In the genomic region with DNA sequence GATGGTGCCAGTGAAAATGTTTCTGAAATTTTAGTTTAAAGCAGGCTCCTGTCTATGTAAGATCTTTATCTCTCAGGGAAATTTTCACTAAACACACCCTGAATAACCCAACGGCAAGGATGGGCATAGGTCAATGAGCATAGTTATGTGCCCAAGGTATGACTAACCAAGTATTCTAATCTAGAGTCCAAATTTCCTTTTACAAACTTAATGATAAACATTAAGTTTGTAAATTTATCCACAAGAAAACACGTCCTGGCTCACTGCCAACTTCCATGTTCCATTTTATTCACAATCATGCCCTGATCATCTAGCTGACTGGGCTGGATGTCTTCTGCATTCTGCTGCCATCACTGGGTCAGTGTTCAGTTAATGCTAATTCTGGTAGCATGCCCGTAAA, we compare ENCODE assay signal across 14 cellular contexts.
A peak's percentile ranks its signal among the peaks of the same experiment; 100 is the strongest.
DNase-seq lines count a peak whose midpoint lies in the region; ATAC-seq, FAIRE-seq and TF ChIP-seq lines count a peak whose summit lies in the region.
"Had no signal": no experiment of that assay in that cellular context is flagged by ENCODE, and none has a peak within 500 bp of the region (broad histone marks: within the 10 kb centered on the region; RNA-seq: fewer than 3 reads in every experiment).

No MANE protein-coding gene starts in this region.

- POLR2A ChIA-PET in A549 (lab: Yijun Ruan, JAX): no interaction called here
- POLR2A ChIA-PET in activated CD4-positive, alpha-beta T cell treated with anti-CD3 and anti-CD28 coated beads for 36 hours (lab: Charles Lee): no interaction called here

- H3K4me1 ChIP-seq in A549 (peaks cover 14% of the 10 kb centered on the region), body of pancreas (peaks cover 44% of the 10 kb centered on the region), pancreas (peaks cover 22 to 51% (median 36%) of the 10 kb centered on the region in 3 donors)

- WGBS in A549 (ENCODE audit: missing lambda C conversion rate): 75% methylated on average over 3 of the region's 3 CpGs
- 47 to 53% methylated on average over 3 of the region's 3 CpGs for WGBS in body of pancreas, 2 donors
- WGBS in pancreas, 2 donors: 53 to 60% methylated on average over 3 of the region's 3 CpGs

- H3K27ac Mint-ChIP-seq in activated CD4-positive, alpha-beta T cell treated with anti-CD3 and anti-CD28 coated beads for 36 hours: no peak overlapping the region

- H3K27me3 ChIP-seq in body of pancreas: no peaks in the 10 kb centered on the region
- no peaks in the 10 kb centered on the region for H3K27me3 ChIP-seq in pancreas

- TF ChIP-seq POLR2A in A549 (IDR thresholded peaks at IDR 0.05; ENCODE audit: low read length): no peak
- TF ChIP-seq POLR2A in body of pancreas (IDR thresholded peaks at IDR 0.05): no peak

- no peaks in the 10 kb centered on the region for H3K9me3 Mint-ChIP-seq in activated CD4-positive, alpha-beta T cell treated with anti-CD3 and anti-CD28 coated beads for 36 hours (ENCODE audit: low read depth)
- H3K9me3 Mint-ChIP-seq: H9 had no signal

- intact Hi-C loops in body of pancreas (cut with DNase I): no loop called here
- intact Hi-C loops in pancreas (cut with DNase I): no loop called here
- intact Hi-C loops in activated CD4-positive, alpha-beta T cell treated with anti-CD3 and anti-CD28 coated beads for 36 hours (cut with DNase I, micrococcal nuclease): no loop called here
- intact Hi-C loops in posterior vena cava (cut with DNase I): no loop called here

- TF ChIP-seq CTCF in A549 (IDR thresholded peaks at IDR 0.05) (no peak), body of pancreas (IDR thresholded peaks at IDR 0.05) (no peak), pancreas (IDR thresholded peaks at IDR 0.05) (no peak)

- DNase-seq in A549 (ENCODE audit: low read depth in 1 of 2, low spot score in 1 of 2): no peak
- DNase-seq in body of pancreas: peak in 3 of 4 donors; percentile 9 to 36 (median 15)
- peak in 4 of 6 donors; percentile 14 to 41 (median 22) for DNase-seq in pancreas
- no peak for DNase-seq in activated CD4-positive, alpha-beta T cell treated with anti-CD3 and anti-CD28 coated beads for 36 hours
- DNase-seq in posterior vena cava (ENCODE audit: low spot score): no peak
- DNase-seq: KG1, MM.1S, NCI-H1105, NCI-H1694 treated with DMSO at 0.1 percent for 48 hours, NCI-H446 treated with DMSO at 0.1 percent for 48 hours had no signal

- no peaks in the 10 kb centered on the region for H3K9me3 ChIP-seq in A549
- no peaks in the 10 kb centered on the region for H3K9me3 ChIP-seq in body of pancreas
- H3K9me3 ChIP-seq in pancreas: no peaks in the 10 kb centered on the region

- no peaks in the 10 kb centered on the region for H3K36me3 ChIP-seq in body of pancreas (replicated peaks in 1 of 2; ENCODE audit: insufficient read depth in 1 of 2, low read depth in 2 of 2)
- H3K36me3 ChIP-seq in pancreas: no peaks in the 10 kb centered on the region

- TF ChIP-seq EP300 in A549 (IDR thresholded peaks at IDR 0.05): no peak
- no peak for TF ChIP-seq EP300 in Ishikawa (IDR thresholded peaks at IDR 0.05; ENCODE audit: borderline replicate concordance)

- H3K4me3 Mint-ChIP-seq in activated CD4-positive, alpha-beta T cell treated with anti-CD3 and anti-CD28 coated beads for 36 hours: no peak overlapping the region
- H3K4me3 Mint-ChIP-seq: H9 had no signal

- no peaks in the 10 kb centered on the region for H3K27me3 Mint-ChIP-seq in activated CD4-positive, alpha-beta T cell treated with anti-CD3 and anti-CD28 coated beads for 36 hours

- TF ChIP-seq RAD21 in A549 (conservative IDR thresholded peaks at IDR 0.05 in 1 of 2, IDR thresholded peaks at IDR 0.05 in 1 of 2) (no peak), Ishikawa (IDR thresholded peaks at IDR 0.05; ENCODE audit: low read depth) (no peak)

- peaks cover 14% of the 10 kb centered on the region for H3K36me3 Mint-ChIP-seq in activated CD4-positive, alpha-beta T cell treated with anti-CD3 and anti-CD28 coated beads for 36 hours (ENCODE audit: low read depth)

- no peak for ATAC-seq in A549
- ATAC-seq in body of pancreas: no peak
- peak in 3 of 4 donors; percentile 2 to 15 (median 13) for ATAC-seq in pancreas
- no peak for ATAC-seq in activated CD4-positive, alpha-beta T cell treated with anti-CD3 and anti-CD28 coated beads for 36 hours
- no peak for ATAC-seq in HG03439 (IDR thresholded peaks at IDR 0.05; ENCODE audit: unreplicated experiment)
- ATAC-seq in GM19452 (IDR thresholded peaks at IDR 0.05; ENCODE audit: unreplicated experiment): no peak

- CTCF ChIA-PET in A549 (lab: Yijun Ruan, JAX): no interaction called here
- CTCF ChIA-PET in activated CD4-positive, alpha-beta T cell treated with anti-CD3 and anti-CD28 coated beads for 36 hours (lab: Charles Lee): no interaction called here

- no peak overlapping the region for H3K27ac ChIP-seq in A549
- H3K27ac ChIP-seq in body of pancreas: peak overlapping the region; percentile 71 to 91 (median 83)
- H3K27ac ChIP-seq in pancreas: peak overlapping the region; percentile 61 to 85 (median 71)

- peaks cover 2% of the 10 kb centered on the region for H3K4me1 Mint-ChIP-seq in activated CD4-positive, alpha-beta T cell treated with anti-CD3 and anti-CD28 coated beads for 36 hours

- H3K4me3 ChIP-seq in A549 (no peak overlapping the region), body of pancreas (no peak overlapping the region), pancreas (no peak overlapping the region)

- peak overlapping the region; percentile 35; the same call in 2 of the 3 replicates for H3K4me2 ChIP-seq in A549

- FAIRE-seq in A549 (lab: Jason Lieb, UNC): no peak
- no peak for FAIRE-seq in pancreas (lab: Jason Lieb, UNC)

TF ChIP-seq in A549, 52 proteins besides CTCF, POLR2A, EP300 and RAD21:
- TF ChIP-seq CHD2 (IDR thresholded peaks at IDR 0.05; ENCODE audit: low read length, partially characterized antibody) (no peak), CEBPB (IDR thresholded peaks at IDR 0.05) (no peak), NFE2L2 (conservative IDR thresholded peaks at IDR 0.05; ENCODE audit: low read length) (no peak), CHD4 (IDR thresholded peaks at IDR 0.05; ENCODE audit: borderline replicate concordance) (no peak), KDM1A (IDR thresholded peaks at IDR 0.05; ENCODE audit: low read depth) (no peak), EHF (CRISPR knock-in tag; IDR thresholded peaks at IDR 0.05) (no peak), NPAS2 (CRISPR knock-in tag; IDR thresholded peaks at IDR 0.05; ENCODE audit: borderline replicate concordance) (no peak), RNF2 (IDR thresholded peaks at IDR 0.05; ENCODE audit: borderline replicate concordance, low read depth) (no peak), MAZ (IDR thresholded peaks at IDR 0.05; ENCODE audit: borderline replicate concordance, low read depth, low read length) (no peak), HDAC2 (IDR thresholded peaks at IDR 0.05) (no peak), POLR2AphosphoS2 (conservative IDR thresholded peaks at IDR 0.05; ENCODE audit: low read length) (no peak), CBX2 (IDR thresholded peaks at IDR 0.05; ENCODE audit: borderline replicate concordance, low read depth) (no peak), TP53 (CRISPR knock-in tag; IDR thresholded peaks at IDR 0.05) (no peak)
- TF ChIP-seq, protein P1, sequence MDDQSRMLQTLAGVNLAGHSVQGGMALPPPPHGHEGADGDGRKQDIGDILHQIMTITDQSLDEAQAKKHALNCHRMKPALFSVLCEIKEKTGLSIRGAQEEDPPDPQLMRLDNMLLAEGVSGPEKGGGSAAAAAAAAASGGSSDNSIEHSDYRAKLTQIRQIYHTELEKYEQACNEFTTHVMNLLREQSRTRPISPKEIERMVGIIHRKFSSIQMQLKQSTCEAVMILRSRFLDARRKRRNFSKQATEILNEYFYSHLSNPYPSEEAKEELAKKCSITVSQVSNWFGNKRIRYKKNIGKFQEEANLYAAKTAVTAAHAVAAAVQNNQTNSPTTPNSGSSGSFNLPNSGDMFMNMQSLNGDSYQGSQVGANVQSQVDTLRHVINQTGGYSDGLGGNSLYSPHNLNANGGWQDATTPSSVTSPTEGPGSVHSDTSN (IDR thresholded peaks at IDR 0.05): no peak

TF ChIP-seq in Ishikawa, 13 proteins besides CTCF, POLR2A, EP300 and RAD21:
- TF ChIP-seq MAX (IDR thresholded peaks at IDR 0.05): no peak
- TF ChIP-seq NFIC (IDR thresholded peaks at IDR 0.05): peak; percentile 57
- TF ChIP-seq FOXM1 (IDR thresholded peaks at IDR 0.05; ENCODE audit: borderline replicate concordance, low read depth): no peak
- no peak for TF ChIP-seq TEAD4 (IDR thresholded peaks at IDR 0.05)

Comparison
In these comparisons a context has a peak if more than half of its experiments do, and no peak if none do; other contexts are left out.
1. ATAC-seq: peak in pancreas (3 of 4); none in A549 (0 of 2), body of pancreas (single experiment), activated CD4-positive, alpha-beta T cell treated with anti-CD3 and anti-CD28 coated beads for 36 hours (single experiment), HG03439 (single experiment) and GM19452 (single experiment).
2. DNase-seq: peak in body of pancreas (3 of 4) and pancreas (4 of 6); none in A549 (0 of 2), activated CD4-positive, alpha-beta T cell treated with anti-CD3 and anti-CD28 coated beads for 36 hours (single experiment) and posterior vena cava (single experiment).
3. H3K27ac ChIP-seq: peak in body of pancreas (4 of 4) and pancreas (4 of 4); none in A549 (0 of 2).